Comparison of ENCODE assay signal across 28 cellular contexts in genomic region chr21:46674430-46675007, GRCh38.
"Had no signal": no experiment of that assay in that cellular context is flagged by ENCODE, and none has a peak within 500 bp of the region (broad histone marks: within the 10 kb centered on the region; RNA-seq: fewer than 3 reads in every experiment).

No MANE protein-coding gene starts in this region.

- ATAC-seq: effector memory CD8-positive, alpha-beta T cell; foreskin keratinocyte; gastroesophageal sphincter; heart right ventricle; left cardiac atrium; left lung; mucosa of descending colon; naive thymus-derived CD4-positive, alpha-beta T cell; pancreas; sciatic nerve; stimulated activated effector memory CD8-positive, alpha-beta T cell treated with anti-CD3 and anti-CD28 coated beads, Interleukin-12 subunit alpha, Interleukin-12 subunit beta, amount 100 ng/mL, for 72 hours had no signal

- H3K27ac ChIP-seq: esophagus muscularis mucosa, foreskin keratinocyte, gastroesophageal sphincter, heart right ventricle, left lung, pancreas, right atrium auricular region, stomach, testis, tibial artery had no signal

- H3K4me2 ChIP-seq: smooth muscle cell had no signal

- DNase-seq: cortex of kidney; effector memory CD8-positive, alpha-beta T cell; foreskin keratinocyte; glutamatergic neuron; heart right ventricle; hippocampal formation; left cardiac atrium; left lung; mesenchymal stem cell; mucosa of descending colon; naive thymus-derived CD4-positive, alpha-beta T cell; nephron progenitor cell; occipital lobe; stimulated activated CD4-positive, alpha-beta T cell treated with anti-CD3 and anti-CD28 coated beads, Interleukin-12 subunit alpha, Interleukin-12 subunit beta, amount 100 ng/mL, for 4 hours; stimulated activated CD4-positive, alpha-beta T cell treated with anti-CD3 and anti-CD28 coated beads, Interleukin-2, amount 100 ng/mL, for 24 hours; stimulated activated CD4-positive, alpha-beta T cell treated with anti-CD3 and anti-CD28 coated beads, Interleukin-4, amount 100 ng/mL, for 24 hours; stimulated activated naive CD4-positive, alpha-beta T cell treated with Interleukin-2 at 50 U/mL for 16 hours; stomach; testis; tibial artery had no signal

- H3K27me3 ChIP-seq: foreskin keratinocyte, pancreas, right atrium auricular region, testis, tibial artery had no signal

- H3K9me3 ChIP-seq: esophagus muscularis mucosa, gastroesophageal sphincter, heart right ventricle, left lung, mucosa of descending colon, pancreas, right atrium auricular region, stomach, testis, tibial artery had no signal

- H3K36me3 ChIP-seq: esophagus muscularis mucosa, gastroesophageal sphincter, heart right ventricle, left lung, pancreas, right atrium auricular region, stomach, tibial artery had no signal

- FAIRE-seq: islet of Langerhans, pancreas had no signal

- H3K4me3 ChIP-seq: esophagus muscularis mucosa, gastroesophageal sphincter, heart right ventricle, left lung, mucosa of descending colon, pancreas, right atrium auricular region, smooth muscle cell, stomach, testis, tibial artery had no signal

- H3K4me1 ChIP-seq: esophagus muscularis mucosa, gastroesophageal sphincter, heart right ventricle, left lung, pancreas, right atrium auricular region, stomach, testis, tibial artery had no signal
